In genomic region chr5:75438722-75439121, GRCh38 we compare ENCODE assay signal across 22 cellular contexts.
"Had no signal": no experiment of that assay in that cellular context is flagged by ENCODE, and none has a peak within 500 bp of the region (broad histone marks: within the 10 kb centered on the region; RNA-seq: fewer than 3 reads in every experiment).

No MANE protein-coding gene starts in this region.

- H3K27ac ChIP-seq: brain microvascular endothelial cell, esophagus squamous epithelium, hepatocyte, lower lobe of right lung, right atrium auricular region, suprapubic skin, transverse colon had no signal

- H3K9me3 ChIP-seq: transverse colon had no signal

- H3K4me3 ChIP-seq: esophagus squamous epithelium, hepatocyte, lower lobe of right lung, right atrium auricular region, suprapubic skin, transverse colon had no signal

- FAIRE-seq: endothelial cell of umbilical vein had no signal

- ATAC-seq: activated T-cell treated with anti-CD3 and anti-CD28 coated beads, Interleukin-2, amount 50 U/mL, for 72 hours; left colon; lower lobe of right lung; natural killer cell had no signal

- H3K27me3 ChIP-seq: brain microvascular endothelial cell, esophagus squamous epithelium, hepatocyte, right atrium auricular region, suprapubic skin, transverse colon had no signal

- DNase-seq: activated CD4-positive, alpha-beta T cell treated with anti-CD3 and anti-CD28 coated beads, Interleukin-2, amount 10 ng/mL, durations not matched to agents 24 days and 14 days; activated CD8-positive, alpha-beta memory T cell treated with anti-CD3 and anti-CD28 coated beads, Interleukin-2, amount 50 U/mL, for 4 hours; activated effector memory CD4-positive, alpha-beta T cell treated with anti-CD3 and anti-CD28 coated beads, Interleukin-2, amount 50 U/mL, for 16 hours; activated naive CD4-positive, alpha-beta T cell treated with anti-CD3 and anti-CD28 coated beads, Interleukin-2, amount 50 U/mL, for 16 hours; activated T-cell treated with anti-CD3 and anti-CD28 coated beads, Interleukin-2, amount 50 U/mL, for 72 hours; aorta; brain microvascular endothelial cell; cerebellar nuclear complex; effector CD8-positive, alpha-beta T cell; esophagus squamous epithelium; foreskin fibroblast; islet precursor cell; left colon; lower lobe of right lung; natural killer cell; nucleus accumbens; T1000; transverse colon had no signal

- H3K36me3 ChIP-seq: brain microvascular endothelial cell, esophagus squamous epithelium, lower lobe of right lung, right atrium auricular region, suprapubic skin, transverse colon had no signal

- H2AFZ ChIP-seq: hepatocyte had no signal

- H3K4me1 ChIP-seq: esophagus squamous epithelium, lower lobe of right lung, right atrium auricular region, transverse colon had no signal

- H3K4me2 ChIP-seq: hepatocyte had no signal
